Comparison of ENCODE assay signal across 20 cellular contexts in genomic region chr12:42284876-42285275, GRCh38.
"Had no signal": no experiment of that assay in that cellular context is flagged by ENCODE, and none has a peak within 500 bp of the region (broad histone marks: within the 10 kb centered on the region; RNA-seq: fewer than 3 reads in every experiment).

No MANE protein-coding gene starts in this region.

- ATAC-seq: activated CD8-positive, alpha-beta T cell treated with anti-CD3 and anti-CD28 coated beads for 36 hours; activated naive CD8-positive, alpha-beta T cell treated with anti-CD3 and anti-CD28 coated beads, Interleukin-2, amount 50 U/mL, for 24 hours; gastrocnemius medialis; natural killer cell; pancreas; sciatic nerve had no signal

- DNase-seq: activated B cell treated with CpG ODN at 0.5 μM for 24 hours; activated CD4-positive, alpha-beta T cell treated with anti-CD3 and anti-CD28 coated beads for 4 hours; activated CD8-positive, alpha-beta T cell treated with anti-CD3 and anti-CD28 coated beads for 36 hours; activated effector memory CD4-positive, alpha-beta T cell treated with Interleukin-2 at 50 U/mL for 16 hours; activated naive CD4-positive, alpha-beta T cell treated with anti-CD3 and anti-CD28 coated beads, Interleukin-2, amount 10 ng/mL, durations not matched to agents 7 days and 5 days; activated naive CD8-positive, alpha-beta T cell treated with anti-CD3 and anti-CD28 coated beads, Interleukin-2, amount 50 U/mL, for 24 hours; activated T-cell treated with anti-CD3 and anti-CD28 coated beads, Interleukin-2, amount 50 U/mL, for 1 hour; dorsolateral prefrontal cortex; gastrocnemius medialis; mesendoderm; natural killer cell; pancreas; stimulated activated CD4-positive, alpha-beta T cell treated with anti-CD3 and anti-CD28 coated beads, Interleukin-4, amount 100 ng/mL, for 4 hours; stimulated activated naive B cell treated with anti-CD40 and anti-IgM and Interleukin-4, amounts not matched to agents 10 μg/mL and 1 μg/mL and 100 μg/mL, for 72 hours; T-helper 1 cell; T-helper 9 cell; thyroid gland had no signal

- H3K4me1 Mint-ChIP-seq: activated naive CD8-positive, alpha-beta T cell treated with anti-CD3 and anti-CD28 coated beads, Interleukin-2, amount 50 U/mL, for 24 hours; natural killer cell had no signal

- H3K27ac Mint-ChIP-seq: activated B cell treated with CpG ODN at 0.5 μM for 24 hours; activated CD8-positive, alpha-beta T cell treated with anti-CD3 and anti-CD28 coated beads for 36 hours; activated naive CD4-positive, alpha-beta T cell treated with anti-CD3 and anti-CD28 coated beads, Interleukin-2, amount 10 ng/mL, durations not matched to agents 7 days and 5 days; activated naive CD8-positive, alpha-beta T cell treated with anti-CD3 and anti-CD28 coated beads, Interleukin-2, amount 50 U/mL, for 24 hours; natural killer cell; stimulated activated naive B cell treated with anti-CD40 and anti-IgM and Interleukin-4, amounts not matched to agents 10 μg/mL and 1 μg/mL and 100 μg/mL, for 72 hours had no signal

- H3K4me3 ChIP-seq: ascending aorta, breast epithelium, dorsolateral prefrontal cortex, gastrocnemius medialis, pancreas, thyroid gland had no signal

- H3K36me3 Mint-ChIP-seq: activated naive CD4-positive, alpha-beta T cell treated with anti-CD3 and anti-CD28 coated beads, Interleukin-2, amount 10 ng/mL, durations not matched to agents 7 days and 5 days; natural killer cell; stimulated activated naive B cell treated with anti-CD40 and anti-IgM and Interleukin-4, amounts not matched to agents 10 μg/mL and 1 μg/mL and 100 μg/mL, for 72 hours had no signal

- H3K36me3 ChIP-seq: ascending aorta, breast epithelium, gastrocnemius medialis, pancreas, thyroid gland had no signal

- H3K4me1 ChIP-seq: ascending aorta, breast epithelium, gastrocnemius medialis, pancreas, thyroid gland had no signal

- H3K9me3 Mint-ChIP-seq: activated B cell treated with CpG ODN at 0.5 μM for 24 hours; activated CD8-positive, alpha-beta T cell treated with anti-CD3 and anti-CD28 coated beads for 36 hours; activated naive CD4-positive, alpha-beta T cell treated with anti-CD3 and anti-CD28 coated beads, Interleukin-2, amount 10 ng/mL, durations not matched to agents 7 days and 5 days; activated naive CD8-positive, alpha-beta T cell treated with anti-CD3 and anti-CD28 coated beads, Interleukin-2, amount 50 U/mL, for 24 hours; natural killer cell; stimulated activated naive B cell treated with anti-CD40 and anti-IgM and Interleukin-4, amounts not matched to agents 10 μg/mL and 1 μg/mL and 100 μg/mL, for 72 hours had no signal

- H3K27ac ChIP-seq: ascending aorta, breast epithelium, dorsolateral prefrontal cortex, gastrocnemius medialis, pancreas, thyroid gland had no signal

- H3K27me3 ChIP-seq: ascending aorta, breast epithelium, dorsolateral prefrontal cortex, gastrocnemius medialis, thyroid gland had no signal

- H3K4me3 Mint-ChIP-seq: activated B cell treated with CpG ODN at 0.5 μM for 24 hours; activated CD8-positive, alpha-beta T cell treated with anti-CD3 and anti-CD28 coated beads for 36 hours; activated naive CD4-positive, alpha-beta T cell treated with anti-CD3 and anti-CD28 coated beads, Interleukin-2, amount 10 ng/mL, durations not matched to agents 7 days and 5 days; activated naive CD8-positive, alpha-beta T cell treated with anti-CD3 and anti-CD28 coated beads, Interleukin-2, amount 50 U/mL, for 24 hours; natural killer cell; stimulated activated naive B cell treated with anti-CD40 and anti-IgM and Interleukin-4, amounts not matched to agents 10 μg/mL and 1 μg/mL and 100 μg/mL, for 72 hours had no signal

- H3K27me3 Mint-ChIP-seq: activated naive CD4-positive, alpha-beta T cell treated with anti-CD3 and anti-CD28 coated beads, Interleukin-2, amount 10 ng/mL, durations not matched to agents 7 days and 5 days had no signal

- H3K9me3 ChIP-seq: ascending aorta, breast epithelium, gastrocnemius medialis, pancreas, thyroid gland had no signal
